Comparison of ENCODE assay signal across 8 cellular contexts in genomic region chr3:51637941-51638471, GRCh38. TPM values are rescaled to one million over a fixed set of nuclear protein-coding genes. Genes with fewer than 3 reads are reported as not detected.
DNase-seq lines count a peak whose midpoint lies in the region; ATAC-seq and TF ChIP-seq lines count a peak whose summit lies in the region.

No MANE protein-coding gene starts in this region.

- no peak overlapping the region for H3K27ac ChIP-seq in neural progenitor cell

- peak; percentile 76 for ATAC-seq in GM19351 (IDR thresholded peaks at IDR 0.05; ENCODE audit: unreplicated experiment)

- no peak overlapping the region for H3K27ac Mint-ChIP-seq in neural progenitor cell

- no peak overlapping the region for H3K4me2 ChIP-seq in neural progenitor cell

- no peak overlapping the region for H2AFZ ChIP-seq in neural progenitor cell (replicated peaks)

- H3K9ac ChIP-seq in neural progenitor cell: no peak overlapping the region

- H3K79me2 ChIP-seq in neural progenitor cell (ENCODE audit: low read depth): no peaks in the 10 kb centered on the region

- H3K9me3 ChIP-seq in neural progenitor cell (ENCODE audit: low read depth): no peaks in the 10 kb centered on the region

- H3K4me1 Mint-ChIP-seq in neural progenitor cell: no peaks in the 10 kb centered on the region

- peaks cover 3% of the 10 kb centered on the region for H4K20me1 ChIP-seq in neural progenitor cell (ENCODE audit: low read depth)

- H3K4me3 ChIP-seq in neural progenitor cell: no peak overlapping the region

- peak; percentile 79 for TF ChIP-seq CTCF in neural progenitor cell (IDR thresholded peaks at IDR 0.05)

- H3K36me3 ChIP-seq in neural progenitor cell: no peaks in the 10 kb centered on the region

- no peak overlapping the region for H3K4me3 Mint-ChIP-seq in neural progenitor cell

- H3F3A ChIP-seq in neural progenitor cell (ENCODE audit: low read depth): peaks cover 5% of the 10 kb centered on the region

- H3K27me3 ChIP-seq in neural progenitor cell: no peaks in the 10 kb centered on the region

- DNase-seq in COR-L47 (lab: John Stamatoyannopoulos, UW) (peak; percentile 35), Kasumi-1 (lab: John Stamatoyannopoulos, UW) (peak; percentile 87 to 95), SKM-1 (lab: John Stamatoyannopoulos, UW; ENCODE audit: unreplicated experiment) (peak; percentile 65), epidermal melanocyte (ENCODE audit: insufficient read length, low spot score) (peak; percentile 55), neural progenitor cell (ENCODE audit: low spot score) (peak; percentile 83), putamen (ENCODE audit: low spot score) (no peak), NCI-H1930 (lab: John Stamatoyannopoulos, UW) (no peak)

- H3K27me3 Mint-ChIP-seq in neural progenitor cell (ENCODE audit: insufficient read depth, low read depth): no peaks in the 10 kb centered on the region

- no peaks in the 10 kb centered on the region for H3K4me1 ChIP-seq in neural progenitor cell

- peaks cover 44% of the 10 kb centered on the region for H3K36me3 Mint-ChIP-seq in neural progenitor cell

- H3K9me3 Mint-ChIP-seq in neural progenitor cell: no peaks in the 10 kb centered on the region

RNA-seq across cellular contexts. Expression of gene TEX264, which starts 33.0 kb away (rescaled TPM):
- total RNA-seq in neural progenitor cell (ENCODE audit: low replicate concordance): 0.54 and 2.8 TPM in 2 replicates

Comparison
In these comparisons a context has a peak if more than half of its experiments do, and no peak if none do; other contexts are left out.
1. DNase-seq: peak in COR-L47 (single experiment), Kasumi-1 (2 of 2), SKM-1 (single experiment), epidermal melanocyte (single experiment) and neural progenitor cell (single experiment); none in putamen (single experiment) and NCI-H1930 (0 of 2).